13 cellular contexts compared by ENCODE assay signal in the genomic region with DNA sequence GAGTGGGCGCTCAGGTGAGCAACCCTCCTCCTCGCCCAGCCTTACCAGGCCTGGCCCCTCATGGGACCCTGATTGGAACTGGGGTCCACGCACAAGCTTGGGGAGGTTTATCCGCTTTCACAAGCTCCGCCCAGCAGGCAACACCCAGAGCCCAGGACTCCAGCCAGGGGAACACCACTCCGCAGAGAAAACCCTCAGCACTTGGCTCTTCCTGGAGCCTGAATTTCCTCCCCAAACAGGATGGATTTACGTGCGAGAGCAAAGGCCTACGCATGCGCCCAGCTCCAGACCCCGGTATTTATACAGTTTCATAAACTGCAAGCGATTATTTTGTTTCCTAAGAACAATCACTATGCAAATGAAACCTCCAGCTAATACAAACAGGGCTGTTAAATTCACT. TPM values are rescaled to one million over a fixed set of nuclear protein-coding genes. Genes with fewer than 3 reads are reported as not detected.
DNase-seq lines count a peak whose midpoint lies in the region; ATAC-seq and TF ChIP-seq lines count a peak whose summit lies in the region.
"Had no signal": no experiment of that assay in that cellular context is flagged by ENCODE, and none has a peak within 500 bp of the region (broad histone marks: within the 10 kb centered on the region; RNA-seq: fewer than 3 reads in every experiment).

No MANE protein-coding gene starts in this region.

- H3K4me1 Mint-ChIP-seq in nephron progenitor cell, result peaks cover 95% of the 10 kb centered on the region

- TF ChIP-seq POLR2A in upper lobe of left lung (IDR thresholded peaks at IDR 0.05), result no peak

- H3K9me3 Mint-ChIP-seq in nephron progenitor cell, result no peaks in the 10 kb centered on the region

- peak overlapping the region; percentile 62 to 91 (median 83) for H3K27ac ChIP-seq in heart right ventricle
- peak overlapping the region; percentile 74 to 88 (median 84) for H3K27ac ChIP-seq in upper lobe of left lung

- H3K4me3 ChIP-seq in cardiac fibroblast (replicated peaks in 1 of 2; ENCODE audit: low read depth in 2 of 2, low read length in 2 of 2) (no peak overlapping the region), heart right ventricle (peak overlapping the region in 4 of 10 donors; percentile 13 to 31 (median 18)), upper lobe of left lung (no peak overlapping the region)

- no peak for TF ChIP-seq CTCF in cardiac fibroblast (IDR thresholded peaks at IDR 0.05; ENCODE audit: low read depth, low read length)
- TF ChIP-seq CTCF in heart right ventricle (IDR thresholded peaks at IDR 0.05), result no peak
- no peak for TF ChIP-seq CTCF in nephron progenitor cell (IDR thresholded peaks at IDR 0.05)
- no peak for TF ChIP-seq CTCF in upper lobe of left lung (IDR thresholded peaks at IDR 0.05)
- TF ChIP-seq CTCF in omental fat pad (IDR thresholded peaks at IDR 0.05), result no peak

- DNase-seq in cardiac fibroblast (ENCODE audit: low read depth in 2 of 2), result peak; percentile 17 to 83
- DNase-seq in heart right ventricle, result peak; percentile 70 to 87
- no peak for DNase-seq in nephron progenitor cell
- peak in 1 of 2 donors; percentile 39 for DNase-seq in upper lobe of left lung
- no peak for DNase-seq in AML-193 (lab: John Stamatoyannopoulos, UW)
- DNase-seq in omental fat pad (ENCODE audit: low spot score), result no peak
- DNase-seq: Caco-2, NCI-H1092 treated with DMSO at 0.1 percent for 48 hours, NCI-H774, small intestine, SW 1271 had no signal

- peak in 1 of 4 donors; percentile 3 for TF ChIP-seq EP300 in upper lobe of left lung (IDR thresholded peaks at IDR 0.05)

- intact Hi-C loops in heart right ventricle (cut with DNase I), result loop anchor here in 1 of 10 donors (2.0 kb wide), 1 partner anchor 22 kb away; no protein-coding TSS in a partner anchor

- peak overlapping the region; percentile 69 for H3K4me3 Mint-ChIP-seq in nephron progenitor cell

- peaks cover 6% of the 10 kb centered on the region for H3K27me3 Mint-ChIP-seq in nephron progenitor cell (ENCODE audit: low read depth, poor library complexity)

- no peak overlapping the region for H3K27ac Mint-ChIP-seq in nephron progenitor cell

- H3K36me3 ChIP-seq in heart right ventricle, result no peaks in the 10 kb centered on the region
- no peaks in the 10 kb centered on the region for H3K36me3 ChIP-seq in upper lobe of left lung

- H3K4me1 ChIP-seq in heart right ventricle, result peaks cover 50 to 86% (median 69%) of the 10 kb centered on the region in 9 donors
- peaks cover 22 to 45% (median 40%) of the 10 kb centered on the region in 4 donors for H3K4me1 ChIP-seq in upper lobe of left lung
- H3K4me1 ChIP-seq: Caco-2 had no signal

- peaks cover 23% of the 10 kb centered on the region for H3K36me3 Mint-ChIP-seq in nephron progenitor cell (ENCODE audit: low read depth)

- H3K27me3 ChIP-seq in heart right ventricle (peaks cover 0 to 6% (median 0%) of the 10 kb centered on the region in 7 donors), upper lobe of left lung (no peaks in the 10 kb centered on the region)

- 56% methylated on average over 12 of the region's 12 CpGs for WGBS in heart right ventricle, 2 donors
- 50 to 60% methylated on average over 12 of the region's 12 CpGs for WGBS in upper lobe of left lung, 2 donors

- H3K9me3 ChIP-seq in heart right ventricle, result no peaks in the 10 kb centered on the region
- H3K9me3 ChIP-seq in upper lobe of left lung, result no peaks in the 10 kb centered on the region
- H3K9me3 ChIP-seq: Caco-2 had no signal

- ATAC-seq in heart right ventricle (peak; percentile 20 to 79 (median 73)), upper lobe of left lung (ENCODE audit: low FRiP score in 2 of 2) (peak in 1 of 2 donors; percentile 28), GM19463 (IDR thresholded peaks at IDR 0.05; ENCODE audit: unreplicated experiment) (no peak), HG03432 (IDR thresholded peaks at IDR 0.05; ENCODE audit: unreplicated experiment) (no peak), omental fat pad (ENCODE audit: low FRiP score) (no peak)

RNA-seq across cellular contexts. Expression of gene ZNF423, which starts 22.9 kb away (rescaled TPM):
- total RNA-seq in heart right ventricle (10 to 100 TPM in 2 of 10 donors, 1 to 10 TPM in 8; 4.2 to 10.6 (median 7.4) TPM), upper lobe of left lung (10 to 100 TPM in 2 of 6 donors, 1 to 10 TPM in 4; 4.1 to 11.4 (median 6.7) TPM), omental fat pad (10 to 100 TPM in 1 of 4 donors, 1 to 10 TPM in 3; 6.6 to 22.9 (median 8.6) TPM)
- polyA plus RNA-seq in heart right ventricle, result 1 to 10 TPM; 2.6 to 2.9 TPM

Comparison
In these comparisons a context has a peak if more than half of its experiments do, and no peak if none do; other contexts are left out.
1. DNase-seq: peak in cardiac fibroblast (2 of 2) and heart right ventricle (2 of 2); none in nephron progenitor cell (single experiment), AML-193 (0 of 2) and omental fat pad (single experiment).
2. ATAC-seq: peak in heart right ventricle (8 of 8); none in GM19463 (single experiment), HG03432 (single experiment) and omental fat pad (single experiment).